Comparison of ENCODE assay signal across 15 cellular contexts in genomic region chr11:131486937-131487336, GRCh38.
DNase-seq lines count a peak whose midpoint lies in the region; ATAC-seq and TF ChIP-seq lines count a peak whose summit lies in the region.
"Had no signal": no experiment of that assay in that cellular context is flagged by ENCODE, and none has a peak within 500 bp of the region (broad histone marks: within the 10 kb centered on the region; RNA-seq: fewer than 3 reads in every experiment).

No MANE protein-coding gene starts in this region.

- DNase-seq in NCI-H82 (lab: John Stamatoyannopoulos, UW) = peak; percentile 18
- DNase-seq in NCI-H82 treated with DMSO at 0.1 percent for 48 hours (lab: John Stamatoyannopoulos, UW; ENCODE audit: unreplicated experiment) = no peak
- no peak for DNase-seq in dorsolateral prefrontal cortex
- DNase-seq in mucosa of gallbladder (ENCODE audit: low spot score) = peak; percentile 27
- DNase-seq: BE2C; CD4-positive, alpha-beta memory T cell; COR-L47; DMS153; DMS79 treated with DMSO at 0.1 percent for 48 hours; EL had no signal

- no peak for ATAC-seq in HG02970 (IDR thresholded peaks at IDR 0.05; ENCODE audit: low FRiP score, unreplicated experiment)
- ATAC-seq in GM21528 (IDR thresholded peaks at IDR 0.05; ENCODE audit: low FRiP score, unreplicated experiment) = no peak
- ATAC-seq: A549, HCT116 had no signal

- H3K27ac ChIP-seq in dorsolateral prefrontal cortex = peak overlapping the region in 55 of 59 donors; percentile 5 to 94 (median 79)
- H3K27ac ChIP-seq: A549, C4-2B had no signal

- intact Hi-C loops in dorsolateral prefrontal cortex (cut with DNase I) = loop anchor here in 1 of 2 donors (5.0 to 10.0 kb wide), 3 partner anchors 45 to 212 kb away; partner anchors contain the start of gene NTM

- no peaks in the 10 kb centered on the region for H3K27me3 ChIP-seq in dorsolateral prefrontal cortex
- H3K27me3 ChIP-seq: BE2C had no signal

- TF ChIP-seq CTCF in dorsolateral prefrontal cortex (IDR thresholded peaks at IDR 0.05 in 54 of 56, conservative IDR thresholded peaks at IDR 0.05 in 2 of 56; ENCODE audit: low read depth in 1 of 56, partially characterized antibody in 56 of 56) = peak in 6 of 56 donors; percentile 12 to 29 (median 17)

- no peak overlapping the region for H3K4me3 ChIP-seq in dorsolateral prefrontal cortex
- H3K4me3 ChIP-seq: A549 had no signal

Comparison
In these comparisons a context has a peak if more than half of its experiments do, and no peak if none do; other contexts are left out.
1. DNase-seq: peak in NCI-H82 (single experiment) and mucosa of gallbladder (single experiment); none in NCI-H82 treated with DMSO at 0.1 percent for 48 hours (single experiment) and dorsolateral prefrontal cortex (0 of 10).